In the genomic region with DNA sequence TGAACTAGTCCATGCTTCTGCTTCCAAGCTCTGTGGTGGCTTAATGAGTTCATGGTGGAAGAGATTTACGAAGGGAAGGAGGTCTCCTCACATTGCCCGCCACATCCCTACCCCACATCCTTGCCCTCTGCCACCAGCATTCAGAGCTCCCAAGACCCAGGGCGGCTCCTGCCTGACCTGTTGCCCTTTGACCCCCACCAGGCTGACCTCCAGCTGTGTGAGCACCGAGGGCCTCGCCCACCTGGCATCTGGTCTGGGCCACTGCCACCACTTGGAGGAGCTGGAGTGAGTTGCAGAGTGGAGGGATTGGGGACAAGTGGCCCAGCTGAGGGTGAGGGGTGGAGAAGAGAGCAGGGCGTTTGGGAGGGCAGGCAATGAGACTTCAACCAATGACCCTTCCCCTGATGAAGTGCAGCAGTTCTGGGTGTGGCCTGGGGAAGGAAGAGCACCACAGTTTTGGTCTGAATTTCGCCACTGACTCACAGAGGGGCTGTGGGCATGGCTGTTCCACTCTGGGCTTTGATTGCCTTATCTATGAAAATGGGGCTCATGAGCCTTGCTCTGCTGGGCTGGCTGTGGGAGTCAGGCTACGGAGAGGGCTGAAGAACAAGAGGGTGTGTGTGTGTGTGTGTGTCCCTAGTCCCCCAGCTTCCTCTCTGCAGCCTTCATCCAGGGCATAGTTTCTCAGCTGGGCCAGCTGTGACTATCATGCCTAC, we compare ENCODE assay signal across 17 cellular contexts. TPM values are rescaled to one million over a fixed set of nuclear protein-coding genes. Genes with fewer than 3 reads are reported as not detected.
DNase-seq lines count a peak whose midpoint lies in the region; ATAC-seq and TF ChIP-seq lines count a peak whose summit lies in the region.
"Had no signal": no experiment of that assay in that cellular context is flagged by ENCODE, and none has a peak within 500 bp of the region (broad histone marks: within the 10 kb centered on the region; RNA-seq: fewer than 3 reads in every experiment).

No MANE protein-coding gene starts in this region.

- no peak for ATAC-seq in CD4-positive, alpha-beta T cell (ENCODE audit: poor library complexity)
- ATAC-seq in activated naive CD4-positive, alpha-beta T cell treated with anti-CD3 and anti-CD28 coated beads, Interleukin-2, amount 50 U/mL, for 72 hours: peak in 1 of 2 donors; percentile 53
- ATAC-seq in natural killer cell (peak in 1 of 3 donors; percentile 9), GM18517 (IDR thresholded peaks at IDR 0.05; ENCODE audit: unreplicated experiment) (no peak)
- ATAC-seq: gastrocnemius medialis had no signal

- peaks cover 4% of the 10 kb centered on the region for H3K4me1 Mint-ChIP-seq in CD4-positive, alpha-beta T cell (ENCODE audit: low read depth)
- peaks cover 36 to 39% of the 10 kb centered on the region in 2 donors for H3K4me1 Mint-ChIP-seq in natural killer cell

- peaks cover 82% of the 10 kb centered on the region for H3K36me3 Mint-ChIP-seq in CD4-positive, alpha-beta T cell (ENCODE audit: low read depth)
- peaks cover 12 to 19% of the 10 kb centered on the region in 2 donors for H3K36me3 Mint-ChIP-seq in activated naive CD4-positive, alpha-beta T cell treated with anti-CD3 and anti-CD28 coated beads, Interleukin-2, amount 50 U/mL, for 72 hours
- peaks cover 20% of the 10 kb centered on the region for H3K36me3 Mint-ChIP-seq in natural killer cell

- H3K4me3 Mint-ChIP-seq in CD4-positive, alpha-beta T cell: no peak overlapping the region
- H3K4me3 Mint-ChIP-seq in natural killer cell: peak overlapping the region; percentile 55

- POLR2A ChIA-PET in CD4-positive, alpha-beta T cell (lab: Charles Lee): interaction anchor here (0.5 to 1.1 kb wide), 2 partner anchors 53 to 78 kb away, joined by 3 to 4 read pairs; no protein-coding TSS in a partner anchor

- CTCF ChIA-PET in CD4-positive, alpha-beta T cell (lab: Charles Lee): interaction anchor here (1.3 kb wide), 1 partner anchor 105 kb away, joined by 5 read pairs; no protein-coding TSS in a partner anchor

- DNase-seq in CD4-positive, alpha-beta T cell: no peak
- peak; percentile 26 for DNase-seq in MV-4-11 (lab: John Stamatoyannopoulos, UW)
- DNase-seq in activated naive CD4-positive, alpha-beta T cell treated with anti-CD3 and anti-CD28 coated beads, Interleukin-2, amount 50 U/mL, for 72 hours (ENCODE audit: low spot score in 2 of 2): no peak
- no peak for DNase-seq in natural killer cell
- no peak for DNase-seq in NCI-H748 treated with DMSO at 0.1 percent for 48 hours (lab: John Stamatoyannopoulos, UW)
- no peak for DNase-seq in NK-92 (lab: John Stamatoyannopoulos, UW; ENCODE audit: unreplicated experiment)
- DNase-seq: BE2C, gastrocnemius medialis, HCEC 1CT, KG1, mammary epithelial cell, NCI-H1436, NCI-H2227 treated with DMSO at 0.1 percent for 48 hours, nucleus accumbens, SIG-M5 had no signal

- no peaks in the 10 kb centered on the region for H3K27me3 ChIP-seq in CD4-positive, alpha-beta T cell (ENCODE audit: control insufficient read depth, insufficient read depth, low read length)
- H3K27me3 ChIP-seq: BE2C, gastrocnemius medialis, vagina had no signal

- peak overlapping the region; percentile 36 for H3K27ac Mint-ChIP-seq in CD4-positive, alpha-beta T cell
- peak overlapping the region; percentile 81 to 85 for H3K27ac Mint-ChIP-seq in activated naive CD4-positive, alpha-beta T cell treated with anti-CD3 and anti-CD28 coated beads, Interleukin-2, amount 50 U/mL, for 72 hours
- H3K27ac Mint-ChIP-seq in natural killer cell: peak overlapping the region; percentile 83 to 88

- TF ChIP-seq CTCF in CD4-positive, alpha-beta T cell (IDR thresholded peaks at IDR 0.05): no peak
- TF ChIP-seq CTCF in natural killer cell (IDR thresholded peaks at IDR 0.05): no peak

- H3K9me3 ChIP-seq in CD4-positive, alpha-beta T cell (ENCODE audit: control insufficient read depth, low read length): no peaks in the 10 kb centered on the region
- H3K9me3 ChIP-seq: BE2C, gastrocnemius medialis, vagina had no signal

- H3K27me3 Mint-ChIP-seq in CD4-positive, alpha-beta T cell: no peaks in the 10 kb centered on the region
- H3K27me3 Mint-ChIP-seq in natural killer cell (ENCODE audit: low read depth in 2 of 2): no peaks in the 10 kb centered on the region

- H3K27ac ChIP-seq in CD4-positive, alpha-beta T cell (ENCODE audit: low read depth, low read length): peak overlapping the region; percentile 52
- H3K27ac ChIP-seq: gastrocnemius medialis, vagina had no signal

- no peaks in the 10 kb centered on the region for H3K9me3 Mint-ChIP-seq in CD4-positive, alpha-beta T cell
- no peaks in the 10 kb centered on the region for H3K9me3 Mint-ChIP-seq in activated naive CD4-positive, alpha-beta T cell treated with anti-CD3 and anti-CD28 coated beads, Interleukin-2, amount 50 U/mL, for 72 hours
- H3K9me3 Mint-ChIP-seq in natural killer cell: peaks cover 3 to 9% of the 10 kb centered on the region in 2 donors

- intact Hi-C loops in CD4-positive, alpha-beta T cell (cut with DNase I, micrococcal nuclease): loop anchor here in 1 of 2 experiments (10.0 kb wide), 1 partner anchor 225 kb away; no protein-coding TSS in a partner anchor
- intact Hi-C loops in natural killer cell (cut with micrococcal nuclease): loop anchor here (2.0 kb wide), 2 partner anchors 29 to 55 kb away; no protein-coding TSS in a partner anchor

RNA-seq across cellular contexts. Expression of a gene that starts 22.6 kb away (rescaled TPM):
- 1 to 10 TPM; 2.2 to 3.5 TPM for total RNA-seq in CD4-positive, alpha-beta T cell
- total RNA-seq in activated naive CD4-positive, alpha-beta T cell treated with anti-CD3 and anti-CD28 coated beads, Interleukin-2, amount 50 U/mL, for 72 hours: 10 to 100 TPM in 1 of 2 donors, 1 to 10 TPM in 1; 5.1 to 11.5 TPM
- total RNA-seq in natural killer cell: 1 to 10 TPM; 2.0 to 2.6 (median 2.4) TPM
